ENCODE assay signal across 8 cellular contexts in genomic region chr21:31660134-31660565, GRCh38. TPM values are rescaled to one million over a fixed set of nuclear protein-coding genes. Genes with fewer than 3 reads are reported as not detected.
DNase-seq lines count a peak whose midpoint lies in the region; ATAC-seq and TF ChIP-seq lines count a peak whose summit lies in the region.

No MANE protein-coding gene starts in this region.

- in situ Hi-C loops in astrocyte of the spinal cord (cut with HindIII; ENCODE audit: low sequenced_read_pairs), result no loop called here

- H3K4me3 ChIP-seq in astrocyte of the spinal cord (ENCODE audit: low read depth, low read length) (peak overlapping the region; percentile 86), skeletal muscle tissue (ENCODE audit: low read length in 3 of 3) (peak overlapping the region; percentile 95 to 99 (median 96))

- peak; percentile 23 for ATAC-seq in HG02588 (IDR thresholded peaks at IDR 0.05; ENCODE audit: unreplicated experiment)

- H3K36me3 ChIP-seq in skeletal muscle tissue (ENCODE audit: control insufficient read depth in 3 of 3, insufficient read depth in 3 of 3, low read length in 3 of 3), result peaks cover 7 to 18% (median 16%) of the 10 kb centered on the region in 3 donors

- no peak for TF ChIP-seq CTCF in astrocyte of the spinal cord (IDR thresholded peaks at IDR 0.05; ENCODE audit: low read depth, low read length)

- H3K4me1 ChIP-seq in skeletal muscle tissue (ENCODE audit: control insufficient read depth in 3 of 3, insufficient read depth in 3 of 3, low read length in 3 of 3), result peaks cover 3 to 23% (median 21%) of the 10 kb centered on the region in 3 donors

- H3K9ac ChIP-seq in skeletal muscle tissue (ENCODE audit: low read depth in 1 of 3, low read length in 3 of 3), result peak overlapping the region; percentile 71 to 93 (median 85)

- peak overlapping the region; percentile 88 for H3K27ac ChIP-seq in skeletal muscle tissue (ENCODE audit: low read depth, low read length)

- no peaks in the 10 kb centered on the region for H3K27me3 ChIP-seq in skeletal muscle tissue (ENCODE audit: control insufficient read depth in 3 of 3, insufficient read depth in 3 of 3, low read length in 3 of 3)

- H3K9me3 ChIP-seq in skeletal muscle tissue (ENCODE audit: control insufficient read depth in 3 of 3, low read length in 3 of 3), result no peaks in the 10 kb centered on the region

- DNase-seq in activated CD8-positive, alpha-beta memory T cell treated with anti-CD3 and anti-CD28 coated beads, Interleukin-2, amount 50 U/mL, for 48 hours, result peak; percentile 68
- DNase-seq in activated CD8-positive, alpha-beta memory T cell treated with anti-CD3 and anti-CD28 coated beads, Interleukin-2, amount 50 U/mL, for 4 hours, result no peak
- DNase-seq in NCI-H1092 treated with DMSO at 0.1 percent for 48 hours (lab: John Stamatoyannopoulos, UW) (peak; percentile 19), astrocyte of the spinal cord (ENCODE audit: low read depth, low spot score) (peak; percentile 31), iPS-NIHi7 (ENCODE audit: extremely low spot score) (peak; percentile 49), SKM-1 treated with dmso at 0.1 percent for 144 hours (lab: John Stamatoyannopoulos, UW; ENCODE audit: unreplicated experiment) (no peak)

RNA-seq across cellular contexts. Expression of gene SOD1, which starts 0.7 kb away (rescaled TPM):
- 89.8 TPM for total RNA-seq in skeletal muscle tissue

Comparison
In these comparisons a context has a peak if more than half of its experiments do, and no peak if none do; other contexts are left out.
1. DNase-seq: peak in activated CD8-positive, alpha-beta memory T cell treated with anti-CD3 and anti-CD28 coated beads, Interleukin-2, amount 50 U/mL, for 48 hours (single experiment), NCI-H1092 treated with DMSO at 0.1 percent for 48 hours (single experiment), astrocyte of the spinal cord (single experiment) and iPS-NIHi7 (single experiment); none in activated CD8-positive, alpha-beta memory T cell treated with anti-CD3 and anti-CD28 coated beads, Interleukin-2, amount 50 U/mL, for 4 hours (single experiment) and SKM-1 treated with dmso at 0.1 percent for 144 hours (single experiment).